1 cellular context compared by ENCODE assay signal in the genomic region with DNA sequence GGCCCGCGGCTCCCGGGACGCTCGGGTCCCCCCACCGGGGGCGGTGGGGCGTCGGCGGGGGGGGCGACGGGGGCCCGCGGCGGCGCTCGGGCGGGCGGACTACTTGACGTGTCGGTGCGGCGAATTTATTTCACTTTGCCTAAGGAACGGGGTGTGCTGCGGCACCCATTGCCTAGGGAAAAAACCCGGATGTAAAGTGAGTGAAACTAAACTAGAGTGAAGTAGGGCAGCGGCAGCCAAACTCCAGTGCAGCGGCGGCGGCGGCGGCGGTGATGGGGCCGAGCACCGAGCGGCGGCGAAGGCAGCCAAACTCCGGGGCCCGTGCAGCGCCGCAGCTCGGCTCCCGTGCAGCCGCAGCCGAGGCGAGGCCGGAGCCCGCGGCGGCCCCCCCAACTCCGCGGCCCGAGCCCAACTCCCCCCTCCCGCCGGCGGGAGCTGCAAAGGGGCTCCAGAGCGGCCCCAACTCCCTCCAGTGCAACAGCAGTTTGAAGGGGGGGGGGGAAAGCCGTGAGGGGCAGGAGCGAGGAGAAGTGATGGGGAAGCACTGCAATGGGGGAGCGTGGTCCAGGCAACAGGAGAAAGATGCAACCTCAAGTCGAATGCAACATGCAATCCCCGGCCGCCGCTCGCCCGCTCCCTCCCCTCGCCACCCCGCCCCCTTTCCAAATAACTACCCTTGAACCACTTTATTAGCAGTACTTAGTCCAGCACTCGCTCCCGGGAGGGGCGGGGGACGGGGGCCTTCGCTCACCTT.
TF ChIP-seq lines count a peak whose summit lies in the region.

No MANE protein-coding gene starts in this region.

TF ChIP-seq in K562, 482 proteins besides CTCF, POLR2A, EP300 and RAD21 (continued from another document):
- TF ChIP-seq ZBTB40 (IDR thresholded peaks at IDR 0.05), result no peak
- TF ChIP-seq ZBTB40 (CRISPR knock-in tag; IDR thresholded peaks at IDR 0.05), result no peak
- TF ChIP-seq CREB5 (CRISPR knock-in tag; IDR thresholded peaks at IDR 0.05), result no peak
- TF ChIP-seq GABPA (tag; conservative IDR thresholded peaks at IDR 0.05; ENCODE audit: low read depth), result peak; percentile 40; the same call in 1 of the 2 replicates
- TF ChIP-seq, protein P1, sequence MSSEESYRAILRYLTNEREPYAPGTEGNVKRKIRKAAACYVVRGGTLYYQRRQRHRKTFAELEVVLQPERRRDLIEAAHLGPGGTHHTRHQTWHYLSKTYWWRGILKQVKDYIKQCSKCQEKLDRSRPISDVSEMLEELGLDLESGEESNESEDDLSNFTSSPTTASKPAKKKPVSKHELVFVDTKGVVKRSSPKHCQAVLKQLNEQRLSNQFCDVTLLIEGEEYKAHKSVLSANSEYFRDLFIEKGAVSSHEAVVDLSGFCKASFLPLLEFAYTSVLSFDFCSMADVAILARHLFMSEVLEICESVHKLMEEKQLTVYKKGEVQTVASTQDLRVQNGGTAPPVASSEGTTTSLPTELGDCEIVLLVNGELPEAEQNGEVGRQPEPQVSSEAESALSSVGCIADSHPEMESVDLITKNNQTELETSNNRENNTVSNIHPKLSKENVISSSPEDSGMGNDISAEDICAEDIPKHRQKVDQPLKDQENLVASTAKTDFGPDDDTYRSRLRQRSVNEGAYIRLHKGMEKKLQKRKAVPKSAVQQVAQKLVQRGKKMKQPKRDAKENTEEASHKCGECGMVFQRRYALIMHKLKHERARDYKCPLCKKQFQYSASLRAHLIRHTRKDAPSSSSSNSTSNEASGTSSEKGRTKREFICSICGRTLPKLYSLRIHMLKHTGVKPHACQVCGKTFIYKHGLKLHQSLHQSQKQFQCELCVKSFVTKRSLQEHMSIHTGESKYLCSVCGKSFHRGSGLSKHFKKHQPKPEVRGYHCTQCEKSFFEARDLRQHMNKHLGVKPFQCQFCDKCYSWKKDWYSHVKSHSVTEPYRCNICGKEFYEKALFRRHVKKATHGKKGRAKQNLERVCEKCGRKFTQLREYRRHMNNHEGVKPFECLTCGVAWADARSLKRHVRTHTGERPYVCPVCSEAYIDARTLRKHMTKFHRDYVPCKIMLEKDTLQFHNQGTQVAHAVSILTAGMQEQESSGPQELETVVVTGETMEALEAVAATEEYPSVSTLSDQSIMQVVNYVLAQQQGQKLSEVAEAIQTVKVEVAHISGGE (CRISPR knock-in tag; IDR thresholded peaks at IDR 0.05), result 0 out of 6 replicates have a peak, but pooled peaks of 1 of the 3 experiments have one; percentile 43
- 0 out of 2 replicates have a peak, but pooled peaks have one; percentile 11 for TF ChIP-seq RB1 (IDR thresholded peaks at IDR 0.05; ENCODE audit: low read depth)
- TF ChIP-seq MBD1 (CRISPR knock-in tag; IDR thresholded peaks at IDR 0.05), result no peak
- peak; percentile 36 for TF ChIP-seq ZFX (CRISPR knock-in tag; IDR thresholded peaks at IDR 0.05)
- TF ChIP-seq KDM1A (IDR thresholded peaks at IDR 0.05), result peak in 1 of 2 experiments; percentile 60; a peak in 3 of 4 replicates
- no peak for TF ChIP-seq SETDB1 (IDR thresholded peaks at IDR 0.05; ENCODE audit: low read length)
- TF ChIP-seq, protein P2, sequence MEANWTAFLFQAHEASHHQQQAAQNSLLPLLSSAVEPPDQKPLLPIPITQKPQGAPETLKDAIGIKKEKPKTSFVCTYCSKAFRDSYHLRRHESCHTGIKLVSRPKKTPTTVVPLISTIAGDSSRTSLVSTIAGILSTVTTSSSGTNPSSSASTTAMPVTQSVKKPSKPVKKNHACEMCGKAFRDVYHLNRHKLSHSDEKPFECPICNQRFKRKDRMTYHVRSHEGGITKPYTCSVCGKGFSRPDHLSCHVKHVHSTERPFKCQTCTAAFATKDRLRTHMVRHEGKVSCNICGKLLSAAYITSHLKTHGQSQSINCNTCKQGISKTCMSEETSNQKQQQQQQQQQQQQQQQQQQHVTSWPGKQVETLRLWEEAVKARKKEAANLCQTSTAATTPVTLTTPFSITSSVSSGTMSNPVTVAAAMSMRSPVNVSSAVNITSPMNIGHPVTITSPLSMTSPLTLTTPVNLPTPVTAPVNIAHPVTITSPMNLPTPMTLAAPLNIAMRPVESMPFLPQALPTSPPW (CRISPR knock-in tag; IDR thresholded peaks at IDR 0.05), result peak; percentile 71
- no peak for TF ChIP-seq CGGBP1 (CRISPR knock-in tag; IDR thresholded peaks at IDR 0.05)
- TF ChIP-seq ZBTB17 (CRISPR knock-in tag; IDR thresholded peaks at IDR 0.05), result peak; percentile 50; the same call in 1 of the 2 replicates
- TF ChIP-seq SMAD4 (CRISPR knock-in tag; conservative IDR thresholded peaks at IDR 0.05), result peak; percentile 38
- TF ChIP-seq ERF (CRISPR knock-in tag; IDR thresholded peaks at IDR 0.05), result 0 out of 2 replicates have a peak, but pooled peaks have one; percentile 51
- peak; percentile 49 for TF ChIP-seq CXXC5 (CRISPR knock-in tag; IDR thresholded peaks at IDR 0.05)
TF ChIP-seq in K562: peak in this region for 46.
